24 cellular contexts compared by ENCODE assay signal in genomic region chr19:42538841-42539709, GRCh38. TPM values are rescaled to one million over a fixed set of nuclear protein-coding genes. Genes with fewer than 3 reads are reported as not detected.
A peak's percentile ranks its signal among the peaks of the same experiment; 100 is the strongest.
DNase-seq lines count a peak whose midpoint lies in the region; ATAC-seq, FAIRE-seq and TF ChIP-seq lines count a peak whose summit lies in the region.
"Had no signal": no experiment of that assay in that cellular context is flagged by ENCODE, and none has a peak within 500 bp of the region (broad histone marks: within the 10 kb centered on the region; RNA-seq: fewer than 3 reads in every experiment).

No MANE protein-coding gene starts in this region.

- no peak for TF ChIP-seq POLR2A in GM12891 (IDR thresholded peaks at IDR 0.05; ENCODE audit: low read depth, low read length)

- BruUV-seq in Caco-2 (replicated peaks; lab: Mats Ljungman, UMichigan), result no TSS peak

- H3K27ac Mint-ChIP-seq in GM23338, result no peak overlapping the region
- H3K27ac Mint-ChIP-seq in chondrocyte (ENCODE audit: unreplicated experiment), result peak overlapping the region; percentile 46
- no peak overlapping the region for H3K27ac Mint-ChIP-seq in Caco-2 (ENCODE audit: unreplicated experiment)
- H3K27ac Mint-ChIP-seq: CD8-positive, alpha-beta memory T cell had no signal

- intact Hi-C loops in Caco-2 (cut with micrococcal nuclease; ENCODE audit: unreplicated experiment), result no loop called here

- no peak overlapping the region for H3K4me3 ChIP-seq in BLaER1
- no peak overlapping the region for H3K4me3 ChIP-seq in GM23338
- H3K4me3 ChIP-seq in Caco-2 (ENCODE audit: low read depth, low read length), result no peak overlapping the region
- H3K4me3 ChIP-seq: A549, K562, SK-N-MC had no signal

- POLR2A ChIA-PET in Caco-2 (lab: Charles Lee), result no interaction called here

- H4K20me1 ChIP-seq in BLaER1, result peaks cover 22% of the 10 kb centered on the region; the same call in 1 of the 2 replicates
- no peaks in the 10 kb centered on the region for H4K20me1 ChIP-seq in GM23338 (replicated peaks; ENCODE audit: insufficient read depth)

- H3K4me3 Mint-ChIP-seq in GM23338 (no peak overlapping the region), chondrocyte (ENCODE audit: unreplicated experiment) (no peak overlapping the region), Caco-2 (ENCODE audit: unreplicated experiment) (no peak overlapping the region)
- H3K4me3 Mint-ChIP-seq: CD14-positive monocyte; CD8-positive, alpha-beta memory T cell; H9 had no signal

- H3K36me3 ChIP-seq in BLaER1, result no peaks in the 10 kb centered on the region
- no peaks in the 10 kb centered on the region for H3K36me3 ChIP-seq in GM23338 (ENCODE audit: insufficient read depth)
- H3K36me3 ChIP-seq in Caco-2 (ENCODE audit: control insufficient read depth, insufficient read depth, low read length), result no peaks in the 10 kb centered on the region

- no peaks in the 10 kb centered on the region for H3K9me3 ChIP-seq in BLaER1
- no peaks in the 10 kb centered on the region for H3K9me3 ChIP-seq in Caco-2
- H3K9me3 ChIP-seq: A549 had no signal

- DNase-seq in GM23338 (ENCODE audit: low spot score) (no peak), chondrocyte (ENCODE audit: low spot score) (no peak), mesenteric fat pad (ENCODE audit: low spot score) (peak; percentile 51), Caco-2 (no peak), GM12891 (ENCODE audit: insufficient read length, low spot score) (no peak), DMS79 treated with DMSO at 0.1 percent for 48 hours (lab: John Stamatoyannopoulos, UW) (no peak)
- DNase-seq: Calu3; CD8-positive, alpha-beta memory T cell; Kasumi-1; NCI-H1436 treated with DMSO at 0.1 percent for 48 hours; NCI-H1930; NCI-H2107; NCI-H524 treated with DMSO at 0.1 percent for 48 hours; SIG-M5 had no signal

- CTCF ChIA-PET in Caco-2 (lab: Charles Lee), result interaction anchor here (1.2 kb wide), 1 partner anchor 89 kb away, joined by 4 read pairs; no protein-coding TSS in a partner anchor

- H3K4me2 ChIP-seq in BLaER1 (peak overlapping the region; percentile 69), GM23338 (peak overlapping the region; percentile 49; the same call in 1 of the 2 replicates)
- H3K4me2 ChIP-seq: A549 had no signal

- no peak for ATAC-seq in GM23338
- ATAC-seq: A549, K562 had no signal

- no peaks in the 10 kb centered on the region for H3F3A ChIP-seq in GM23338 (replicated peaks; ENCODE audit: low read depth)

- no peak overlapping the region; the same call in 1 of the 2 replicates for H2AFZ ChIP-seq in GM23338

- H3K4me1 Mint-ChIP-seq in GM23338 (peaks cover 22% of the 10 kb centered on the region), chondrocyte (ENCODE audit: low read depth) (peaks cover 5% of the 10 kb centered on the region), Caco-2 (ENCODE audit: low read depth, unreplicated experiment) (peaks cover 6% of the 10 kb centered on the region)
- H3K4me1 Mint-ChIP-seq: CD8-positive, alpha-beta memory T cell had no signal

- H3K9me2 ChIP-seq in GM23338 (ENCODE audit: insufficient read depth), result no peaks in the 10 kb centered on the region

- no peaks in the 10 kb centered on the region for H3K9me3 Mint-ChIP-seq in GM23338
- H3K9me3 Mint-ChIP-seq in chondrocyte (ENCODE audit: low read depth), result no peaks in the 10 kb centered on the region
- H3K9me3 Mint-ChIP-seq in Caco-2 (ENCODE audit: unreplicated experiment), result no peaks in the 10 kb centered on the region
- H3K9me3 Mint-ChIP-seq: CD14-positive monocyte; CD8-positive, alpha-beta memory T cell; H9 had no signal

- H3K27ac ChIP-seq in BLaER1 (no peak overlapping the region), GM23338 (ENCODE audit: low read depth) (no peak overlapping the region)
- H3K27ac ChIP-seq: A549, SK-N-MC had no signal

- H3K27me3 ChIP-seq in BLaER1, result no peaks in the 10 kb centered on the region
- no peaks in the 10 kb centered on the region for H3K27me3 ChIP-seq in GM23338 (ENCODE audit: insufficient read depth)
- no peaks in the 10 kb centered on the region for H3K27me3 ChIP-seq in Caco-2 (replicated peaks; ENCODE audit: control insufficient read depth, insufficient read depth, low read length)

- H3K4me1 ChIP-seq in BLaER1 (peaks cover 24% of the 10 kb centered on the region), GM23338 (ENCODE audit: insufficient read depth) (peaks cover 39% of the 10 kb centered on the region), Caco-2 (no peaks in the 10 kb centered on the region)
- H3K4me1 ChIP-seq: A549 had no signal

- H3K27me3 Mint-ChIP-seq in GM23338 (ENCODE audit: insufficient read depth, low read depth, poor library complexity) (peaks cover 6% of the 10 kb centered on the region), chondrocyte (ENCODE audit: low read depth) (peaks cover 10% of the 10 kb centered on the region), Caco-2 (ENCODE audit: insufficient read depth, unreplicated experiment) (no peaks in the 10 kb centered on the region)

- TF ChIP-seq CTCF in GM23338 (conservative IDR thresholded peaks at IDR 0.05; ENCODE audit: low read depth in 2 of 2) (no peak), chondrocyte (IDR thresholded peaks at IDR 0.05) (no peak), Caco-2 (IDR thresholded peaks at IDR 0.05; ENCODE audit: insufficient read depth in 1 of 2, low read depth in 1 of 2, low read length in 1 of 2, severe bottlenecking in 1 of 2, unreplicated experiment in 1 of 2) (no peak)

- no peaks in the 10 kb centered on the region for H3K36me3 Mint-ChIP-seq in GM23338 (ENCODE audit: low read depth)
- H3K36me3 Mint-ChIP-seq in chondrocyte (ENCODE audit: low read depth), result no peaks in the 10 kb centered on the region
- no peaks in the 10 kb centered on the region for H3K36me3 Mint-ChIP-seq in Caco-2 (ENCODE audit: insufficient read depth, unreplicated experiment)
- H3K36me3 Mint-ChIP-seq: CD14-positive monocyte; CD8-positive, alpha-beta memory T cell had no signal

- no peaks in the 10 kb centered on the region for H3K79me2 ChIP-seq in GM23338 (replicated peaks; ENCODE audit: insufficient read depth)

- no peak for FAIRE-seq in GM12891 (lab: Jason Lieb, UNC)
- FAIRE-seq: GM18507, K562, RCC 7860 had no signal

- no peak overlapping the region for H3K9ac ChIP-seq in BLaER1

TF ChIP-seq in GM23338, 12 proteins besides CTCF, POLR2A, EP300 and RAD21 (continues in another document):
- TF ChIP-seq ETS1 (IDR thresholded peaks at IDR 0.05), result no peak

TF ChIP-seq in GM12891, 5 proteins besides CTCF, POLR2A, EP300 and RAD21:
- TF ChIP-seq SPI1 (IDR thresholded peaks at IDR 0.05; ENCODE audit: low read depth, low read length) (no peak), PAX5 (IDR thresholded peaks at IDR 0.05; ENCODE audit: insufficient read depth, low read length, severe bottlenecking) (no peak), TAF1 (IDR thresholded peaks at IDR 0.05; ENCODE audit: low read depth, low read length) (no peak), POU2F2 (IDR thresholded peaks at IDR 0.05; ENCODE audit: low read depth, low read length) (no peak), POLR2AphosphoS5 (IDR thresholded peaks at IDR 0.05; ENCODE audit: low read depth, low read length) (no peak)

RNA-seq across cellular contexts. Expression of gene CEACAM1, which starts 10.8 kb away (rescaled TPM):
- 0.78 and 3.0 TPM in 2 replicates for total RNA-seq in GM23338 (2014; rRNA removed; shearing (Covaris generic))
- 0.63 and 1.7 TPM in 2 replicates for polyA plus RNA-seq in GM23338 (2016; fragmentation: Nextera tagmentation; extraction: Ambion mirVana)
- total RNA-seq in chondrocyte (not detected in 3 replicates), mesenteric fat pad (25.6 TPM), Caco-2 (2022) (7.1 and 9.9 TPM in 2 replicates)
- polyA plus RNA-seq in GM12891 (2012; ENCODE audit: low read depth, missing spikeins), result 6.1 TPM
- total RNA-seq: HT1080 had no signal

RNA-seq across cellular contexts. Expression of gene CEACAM8, which starts 55.6 kb away (rescaled TPM):
- not detected in 2 replicates for total RNA-seq in GM23338 (2014; rRNA removed; shearing (Covaris generic))
- not detected in 2 replicates for polyA plus RNA-seq in GM23338 (2016; fragmentation: Nextera tagmentation; extraction: Ambion mirVana)
- total RNA-seq in chondrocyte (not detected in 3 replicates), mesenteric fat pad (0.13 TPM), Caco-2 (2022) (not detected in 2 replicates)
- not detected for polyA plus RNA-seq in GM12891 (2012; ENCODE audit: low read depth, missing spikeins)
- total RNA-seq: Calu3; CD8-positive, alpha-beta memory T cell; H9; HT1080; K562; M059J had no signal
- polyA plus RNA-seq: A549; CD14-positive monocyte; CD8-positive, alpha-beta memory T cell; K562 had no signal
